1 cellular context compared by ENCODE assay signal in genomic region chr17:4709794-4710692, GRCh38.
TF ChIP-seq lines count a peak whose summit lies in the region.

ARRB2 (plus strand) TSS chr17:4710632; CDS start chr17:4710722, 90 bp downstream.

TF ChIP-seq in K562, 482 proteins besides CTCF, POLR2A, EP300 and RAD21 (continued from another document):
- TF ChIP-seq, protein P1, sequence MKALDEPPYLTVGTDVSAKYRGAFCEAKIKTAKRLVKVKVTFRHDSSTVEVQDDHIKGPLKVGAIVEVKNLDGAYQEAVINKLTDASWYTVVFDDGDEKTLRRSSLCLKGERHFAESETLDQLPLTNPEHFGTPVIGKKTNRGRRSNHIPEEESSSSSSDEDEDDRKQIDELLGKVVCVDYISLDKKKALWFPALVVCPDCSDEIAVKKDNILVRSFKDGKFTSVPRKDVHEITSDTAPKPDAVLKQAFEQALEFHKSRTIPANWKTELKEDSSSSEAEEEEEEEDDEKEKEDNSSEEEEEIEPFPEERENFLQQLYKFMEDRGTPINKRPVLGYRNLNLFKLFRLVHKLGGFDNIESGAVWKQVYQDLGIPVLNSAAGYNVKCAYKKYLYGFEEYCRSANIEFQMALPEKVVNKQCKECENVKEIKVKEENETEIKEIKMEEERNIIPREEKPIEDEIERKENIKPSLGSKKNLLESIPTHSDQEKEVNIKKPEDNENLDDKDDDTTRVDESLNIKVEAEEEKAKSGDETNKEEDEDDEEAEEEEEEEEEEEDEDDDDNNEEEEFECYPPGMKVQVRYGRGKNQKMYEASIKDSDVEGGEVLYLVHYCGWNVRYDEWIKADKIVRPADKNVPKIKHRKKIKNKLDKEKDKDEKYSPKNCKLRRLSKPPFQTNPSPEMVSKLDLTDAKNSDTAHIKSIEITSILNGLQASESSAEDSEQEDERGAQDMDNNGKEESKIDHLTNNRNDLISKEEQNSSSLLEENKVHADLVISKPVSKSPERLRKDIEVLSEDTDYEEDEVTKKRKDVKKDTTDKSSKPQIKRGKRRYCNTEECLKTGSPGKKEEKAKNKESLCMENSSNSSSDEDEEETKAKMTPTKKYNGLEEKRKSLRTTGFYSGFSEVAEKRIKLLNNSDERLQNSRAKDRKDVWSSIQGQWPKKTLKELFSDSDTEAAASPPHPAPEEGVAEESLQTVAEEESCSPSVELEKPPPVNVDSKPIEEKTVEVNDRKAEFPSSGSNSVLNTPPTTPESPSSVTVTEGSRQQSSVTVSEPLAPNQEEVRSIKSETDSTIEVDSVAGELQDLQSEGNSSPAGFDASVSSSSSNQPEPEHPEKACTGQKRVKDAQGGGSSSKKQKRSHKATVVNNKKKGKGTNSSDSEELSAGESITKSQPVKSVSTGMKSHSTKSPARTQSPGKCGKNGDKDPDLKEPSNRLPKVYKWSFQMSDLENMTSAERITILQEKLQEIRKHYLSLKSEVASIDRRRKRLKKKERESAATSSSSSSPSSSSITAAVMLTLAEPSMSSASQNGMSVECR (CRISPR knock-in tag; IDR thresholded peaks at IDR 0.05): peak; percentile 50; the same call in 1 of the 2 replicates
- peak; percentile 93 for TF ChIP-seq NRF1 (conservative IDR thresholded peaks at IDR 0.05 in 1 of 2, IDR thresholded peaks at IDR 0.05 in 1 of 2)
- TF ChIP-seq SMARCC2 (IDR thresholded peaks at IDR 0.05; ENCODE audit: low read depth): no peak
- peak; percentile 91 to 96 for TF ChIP-seq MAZ (CRISPR knock-in tag; conservative IDR thresholded peaks at IDR 0.05 in 1 of 2, IDR thresholded peaks at IDR 0.05 in 1 of 2)
- TF ChIP-seq ZNF253 (CRISPR knock-in tag; conservative IDR thresholded peaks at IDR 0.05): no peak
- TF ChIP-seq FOS (IDR thresholded peaks at IDR 0.05; ENCODE audit: extremely low read depth, insufficient read length): peak; percentile 16
- TF ChIP-seq BHLHE40 (IDR thresholded peaks at IDR 0.05; ENCODE audit: low read length): peak; percentile 91
- TF ChIP-seq SAFB (IDR thresholded peaks at IDR 0.05; ENCODE audit: borderline replicate concordance, low read depth, low read length): peak; percentile 61; the same call in 1 of the 2 replicates
- TF ChIP-seq FUS (optimal IDR thresholded peaks at IDR 0.05; ENCODE audit: low read depth, low read length): peak; percentile 36
- no peak for TF ChIP-seq CBX2 (IDR thresholded peaks at IDR 0.05; ENCODE audit: insufficient read depth, low read length, poor library complexity, severe bottlenecking)
- peak; percentile 61 for TF ChIP-seq SMC3 (conservative IDR thresholded peaks at IDR 0.05; ENCODE audit: insufficient read depth, low read depth, low read length)
- no peak for TF ChIP-seq TGIF2 (CRISPR knock-in tag; IDR thresholded peaks at IDR 0.05)
- TF ChIP-seq, protein P2, sequence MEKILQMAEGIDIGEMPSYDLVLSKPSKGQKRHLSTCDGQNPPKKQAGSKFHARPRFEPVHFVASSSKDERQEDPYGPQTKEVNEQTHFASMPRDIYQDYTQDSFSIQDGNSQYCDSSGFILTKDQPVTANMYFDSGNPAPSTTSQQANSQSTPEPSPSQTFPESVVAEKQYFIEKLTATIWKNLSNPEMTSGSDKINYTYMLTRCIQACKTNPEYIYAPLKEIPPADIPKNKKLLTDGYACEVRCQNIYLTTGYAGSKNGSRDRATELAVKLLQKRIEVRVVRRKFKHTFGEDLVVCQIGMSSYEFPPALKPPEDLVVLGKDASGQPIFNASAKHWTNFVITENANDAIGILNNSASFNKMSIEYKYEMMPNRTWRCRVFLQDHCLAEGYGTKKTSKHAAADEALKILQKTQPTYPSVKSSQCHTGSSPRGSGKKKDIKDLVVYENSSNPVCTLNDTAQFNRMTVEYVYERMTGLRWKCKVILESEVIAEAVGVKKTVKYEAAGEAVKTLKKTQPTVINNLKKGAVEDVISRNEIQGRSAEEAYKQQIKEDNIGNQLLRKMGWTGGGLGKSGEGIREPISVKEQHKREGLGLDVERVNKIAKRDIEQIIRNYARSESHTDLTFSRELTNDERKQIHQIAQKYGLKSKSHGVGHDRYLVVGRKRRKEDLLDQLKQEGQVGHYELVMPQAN (IDR thresholded peaks at IDR 0.05; ENCODE audit: borderline replicate concordance): peak; percentile 33; the same call in 1 of the 2 replicates
